ENCODE assay signal across 16 cellular contexts in the genomic region with DNA sequence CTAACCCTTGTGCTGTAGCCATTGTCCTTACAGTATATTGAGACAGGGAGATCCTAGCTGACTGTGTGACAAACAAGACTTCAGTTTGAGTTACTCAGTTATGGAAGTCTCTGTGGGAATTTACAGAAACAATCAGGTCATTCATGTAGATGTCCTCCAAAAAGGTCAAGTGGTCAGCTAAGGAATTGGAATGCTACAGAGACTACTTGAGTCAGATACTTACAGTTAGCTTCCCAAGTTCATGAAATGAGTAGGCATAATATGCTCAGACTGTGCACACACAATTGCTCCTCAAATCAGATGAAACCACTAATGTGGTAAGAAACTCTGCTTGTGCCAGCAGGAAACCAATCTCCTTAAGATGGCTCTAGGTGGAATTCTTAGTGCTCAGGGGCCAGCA.
A peak's percentile ranks its signal among the peaks of the same experiment; 100 is the strongest.
DNase-seq lines count a peak whose midpoint lies in the region; ATAC-seq lines count a peak whose summit lies in the region.
"Had no signal": no experiment of that assay in that cellular context is flagged by ENCODE, and none has a peak within 500 bp of the region (broad histone marks: within the 10 kb centered on the region; RNA-seq: fewer than 3 reads in every experiment).

No MANE protein-coding gene starts in this region.

- in situ Hi-C loops in SK-MEL-5 (cut with HindIII; ENCODE audit: low pct_unique_long_range_greater_than_20kb, low sequenced_read_pairs): no loop called here

- DNase-seq in H4 (ENCODE audit: low spot score) (peak; percentile 15), SK-MEL-5 (ENCODE audit: low read depth, low spot score) (peak; percentile 98), kidney glomerular epithelial cell (lab: John Stamatoyannopoulos, UW) (peak; percentile 13), sciatic nerve (ENCODE audit: low spot score) (no peak), RKO (ENCODE audit: low spot score) (no peak), NCI-H446 treated with DMSO at 0.1 percent for 48 hours (lab: John Stamatoyannopoulos, UW) (no peak)
- DNase-seq: COR-L47, DMS 273 treated with DMSO at 0.1 percent for 48 hours, NCI-H1417, NCI-H187, NCI-H2107, NCI-H524 treated with DMSO at 0.1 percent for 48 hours, PC-3, SJCRH30 had no signal

- intact Hi-C loops in sciatic nerve (cut with DNase I): no loop called here

- ATAC-seq in sciatic nerve (peak; percentile 39), GM21723 (IDR thresholded peaks at IDR 0.05; ENCODE audit: unreplicated experiment) (no peak)
- ATAC-seq: HCT116, PC-3 had no signal

Comparison
In these comparisons a context has a peak if more than half of its experiments do, and no peak if none do; other contexts are left out.
1. DNase-seq: peak in H4 (single experiment), SK-MEL-5 (single experiment) and kidney glomerular epithelial cell (single experiment); none in sciatic nerve (single experiment), RKO (single experiment) and NCI-H446 treated with DMSO at 0.1 percent for 48 hours (single experiment).